11 cellular contexts compared by ENCODE assay signal in the genomic region with DNA sequence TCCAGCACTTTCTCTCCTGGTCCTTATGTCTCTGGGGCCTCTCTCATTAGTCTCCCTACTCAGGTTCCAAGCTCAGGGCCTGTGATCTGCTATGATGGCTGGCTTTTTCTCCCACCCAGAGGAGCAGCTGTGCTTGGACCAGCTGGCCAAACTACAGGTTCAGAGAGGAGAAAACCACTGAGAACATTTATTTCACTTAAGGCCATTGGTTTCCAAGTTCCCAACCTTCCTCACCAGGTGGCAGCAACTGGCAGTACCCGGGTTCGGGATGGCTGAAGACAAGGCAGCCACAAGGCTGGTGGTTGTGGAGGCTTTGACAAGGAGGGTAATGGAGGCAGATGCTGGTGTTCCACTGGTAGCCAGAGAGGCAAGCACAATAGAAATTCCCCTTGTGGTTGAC. TPM values are rescaled to one million over a fixed set of nuclear protein-coding genes. Genes with fewer than 3 reads are reported as not detected.
A peak's percentile ranks its signal among the peaks of the same experiment; 100 is the strongest.
DNase-seq lines count a peak whose midpoint lies in the region; ATAC-seq, FAIRE-seq and TF ChIP-seq lines count a peak whose summit lies in the region.
"Had no signal": no experiment of that assay in that cellular context is flagged by ENCODE, and none has a peak within 500 bp of the region (broad histone marks: within the 10 kb centered on the region; RNA-seq: fewer than 3 reads in every experiment).

No MANE protein-coding gene starts in this region.

- intact Hi-C loops in aorta (cut with DNase I) = no loop called here

- no peak overlapping the region for H3K4me3 ChIP-seq in AG09309 (ENCODE audit: control insufficient read depth, low read depth, low read length)
- H3K4me3 ChIP-seq in OCI-LY3 (ENCODE audit: low read length) = no peak overlapping the region
- no peak overlapping the region for H3K4me3 ChIP-seq in aorta (ENCODE audit: low read length in 2 of 2)
- H3K4me3 ChIP-seq: mucosa of descending colon, tibial artery had no signal

- H2AFZ ChIP-seq in OCI-LY3 (ENCODE audit: low read depth, low read length) = no peak overlapping the region

- TF ChIP-seq POLR2A in erythroblast (IDR thresholded peaks at IDR 0.05; ENCODE audit: low read length) = no peak

- WGBS in aorta, 2 donors = 44 to 49% methylated on average over 2 of the region's 2 CpGs

- no peaks in the 10 kb centered on the region for H4K20me1 ChIP-seq in OCI-LY3 (ENCODE audit: insufficient read depth, low read length)

- no peaks in the 10 kb centered on the region for H3K36me3 ChIP-seq in OCI-LY3 (replicated peaks; ENCODE audit: low read depth, low read length)
- H3K36me3 ChIP-seq in aorta (ENCODE audit: control insufficient read depth in 1 of 2, insufficient read depth in 2 of 2, low read length in 1 of 2) = no peaks in the 10 kb centered on the region
- H3K36me3 ChIP-seq: tibial artery had no signal

- DNase-seq in AG09309 (ENCODE audit: low read depth) = no peak
- DNase-seq in GM18507 (ENCODE audit: extremely low spot score, insufficient read length, low read depth) = no peak
- peak; percentile 9 to 36 for DNase-seq in erythroblast (lab: John Stamatoyannopoulos, UW)
- DNase-seq in T1000 (lab: John Stamatoyannopoulos, UW) = no peak
- DNase-seq in aorta = no peak
- DNase-seq in foreskin melanocyte = no peak
- DNase-seq: mucosa of descending colon, tibial artery had no signal

- H3K9me3 ChIP-seq in OCI-LY3 (ENCODE audit: insufficient read depth, low read length) = no peaks in the 10 kb centered on the region
- no peaks in the 10 kb centered on the region for H3K9me3 ChIP-seq in aorta (ENCODE audit: control insufficient read depth, low read length)
- H3K9me3 ChIP-seq: mucosa of descending colon, tibial artery had no signal

- no peaks in the 10 kb centered on the region for H3K79me2 ChIP-seq in OCI-LY3 (ENCODE audit: low read length)

- FAIRE-seq in GM18507 (lab: Jason Lieb, UNC) = peak; percentile 42
- FAIRE-seq: G401.6 had no signal

- no peak overlapping the region for H3K4me2 ChIP-seq in OCI-LY3 (ENCODE audit: low read length)

- H3K9ac ChIP-seq in OCI-LY3 (ENCODE audit: low read length) = no peak overlapping the region

- H3K27ac ChIP-seq in OCI-LY3 (ENCODE audit: low read length) = no peak overlapping the region
- H3K27ac ChIP-seq in aorta (ENCODE audit: low read depth in 1 of 2, low read length in 2 of 2) = no peak overlapping the region
- H3K27ac ChIP-seq: tibial artery had no signal

- H3K27me3 ChIP-seq in OCI-LY3 (ENCODE audit: low read depth, low read length) (no peaks in the 10 kb centered on the region), aorta (ENCODE audit: control insufficient read depth in 1 of 2, insufficient read depth in 2 of 2, low read length in 1 of 2) (no peaks in the 10 kb centered on the region)

- peak; percentile 33 for TF ChIP-seq CTCF in AG09309 (IDR thresholded peaks at IDR 0.05; ENCODE audit: control insufficient read depth, insufficient read depth, low read depth, low read length, missing control alignments)
- peak; percentile 28 for TF ChIP-seq CTCF in OCI-LY3 (IDR thresholded peaks at IDR 0.05; ENCODE audit: low read depth, low read length)

- ATAC-seq in aorta (ENCODE audit: low FRiP score) (no peak), HG03025 (IDR thresholded peaks at IDR 0.05; ENCODE audit: low FRiP score, unreplicated experiment) (no peak)
- ATAC-seq: mucosa of descending colon had no signal

- H3K4me1 ChIP-seq in OCI-LY3 (ENCODE audit: low read length) (no peaks in the 10 kb centered on the region), aorta (ENCODE audit: control insufficient read depth in 1 of 2, insufficient read depth in 2 of 2, low read length in 2 of 2) (no peaks in the 10 kb centered on the region)
- H3K4me1 ChIP-seq: tibial artery had no signal

RNA-seq across cellular contexts. Expression of a gene that starts 29.9 kb away (rescaled TPM):
- 10 to 100 TPM; 12.3 to 15.8 TPM for total RNA-seq in aorta
- polyA plus RNA-seq in aorta = 1 to 10 TPM; 1.4 to 2.8 TPM

RNA-seq across cellular contexts. Expression of a gene that starts 30.5 kb away (rescaled TPM):
- total RNA-seq in aorta = under 1 TPM in 1 of 2 donors, not detected in 1; 0.13 TPM
- polyA plus RNA-seq in aorta = under 1 TPM in 1 of 2 donors, not detected in 1; 0.08 TPM

Comparison
In these comparisons a context has a peak if more than half of its experiments do, and no peak if none do; other contexts are left out.
1. DNase-seq: peak in erythroblast (2 of 2); none in AG09309 (single experiment), GM18507 (single experiment), T1000 (single experiment), aorta (0 of 2) and foreskin melanocyte (single experiment).